Comparison of ENCODE assay signal across 19 cellular contexts in the genomic region with DNA sequence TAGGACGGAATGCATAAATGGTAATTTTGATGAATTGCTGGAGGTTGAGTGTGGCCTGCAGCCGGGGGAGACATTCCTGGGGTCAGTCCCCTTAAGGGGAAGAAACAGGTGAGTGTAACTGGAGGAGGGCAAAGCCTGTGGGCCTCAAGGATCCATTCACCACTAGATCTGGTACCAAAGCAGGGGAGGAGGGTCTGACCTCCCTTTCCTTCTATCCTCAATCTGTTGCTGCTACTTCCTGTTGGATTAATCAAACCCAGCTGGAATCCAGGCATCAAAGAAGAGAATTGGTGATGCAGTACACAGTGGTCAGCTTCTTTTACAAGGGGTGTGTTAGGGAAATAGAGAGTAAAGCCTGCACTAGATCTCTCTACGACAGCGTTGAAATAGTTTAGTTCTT. TPM values are rescaled to one million over a fixed set of nuclear protein-coding genes. Genes with fewer than 3 reads are reported as not detected.
"Had no signal": no experiment of that assay in that cellular context is flagged by ENCODE, and none has a peak within 500 bp of the region (broad histone marks: within the 10 kb centered on the region; RNA-seq: fewer than 3 reads in every experiment).

No MANE protein-coding gene starts in this region.

- H3K36me3 ChIP-seq: brain microvascular endothelial cell, colonic mucosa, left ventricle myocardium inferior, spleen had no signal

- H3K9me3 ChIP-seq: colonic mucosa had no signal

- H3K4me1 ChIP-seq: colonic mucosa, left ventricle myocardium inferior had no signal

- H3K27ac ChIP-seq: brain microvascular endothelial cell, colonic mucosa, left ventricle myocardium inferior, spleen had no signal

- FAIRE-seq: endometrium, keratinocyte had no signal

- H3K4me3 ChIP-seq: colonic mucosa, left ventricle myocardium inferior, spleen had no signal

- H3K27me3 ChIP-seq: brain microvascular endothelial cell, colonic mucosa, spleen had no signal

- DNase-seq: activated CD4-positive, alpha-beta memory T cell treated with anti-CD3 and anti-CD28 coated beads, Interleukin-2, amount 10 ng/mL, durations not matched to agents 7 days and 5 days; activated CD4-positive, alpha-beta T cell treated with anti-CD3 and anti-CD28 coated beads for 48 hours; activated CD4-positive, CD25-positive, alpha-beta regulatory T cell; activated naive CD4-positive, alpha-beta T cell treated with anti-CD3 and anti-CD28 coated beads, Interleukin-2, amount 10 ng/mL, durations not matched to agents 7 days and 5 days; activated naive CD8-positive, alpha-beta T cell treated with anti-CD3 and anti-CD28 coated beads, Interleukin-2, amount 50 U/mL, for 24 hours; activated T-cell treated with anti-CD3 and anti-CD28 coated beads, Interleukin-2, amount 50 U/mL, for 24 hours; anterior cingulate cortex; brain microvascular endothelial cell; central memory CD4-positive, alpha-beta T cell; colonic mucosa; left ventricle myocardium inferior; naive thymus-derived CD8-positive, alpha-beta T cell; occipital lobe; retina; spleen; stimulated activated naive CD4-positive, alpha-beta T cell; T-cell had no signal

RNA-seq across cellular contexts. Expression of gene ABCA9, which starts 8.6 kb away (rescaled TPM):
- polyA plus RNA-seq: naive thymus-derived CD8-positive, alpha-beta T cell had no signal
